In the genomic region with DNA sequence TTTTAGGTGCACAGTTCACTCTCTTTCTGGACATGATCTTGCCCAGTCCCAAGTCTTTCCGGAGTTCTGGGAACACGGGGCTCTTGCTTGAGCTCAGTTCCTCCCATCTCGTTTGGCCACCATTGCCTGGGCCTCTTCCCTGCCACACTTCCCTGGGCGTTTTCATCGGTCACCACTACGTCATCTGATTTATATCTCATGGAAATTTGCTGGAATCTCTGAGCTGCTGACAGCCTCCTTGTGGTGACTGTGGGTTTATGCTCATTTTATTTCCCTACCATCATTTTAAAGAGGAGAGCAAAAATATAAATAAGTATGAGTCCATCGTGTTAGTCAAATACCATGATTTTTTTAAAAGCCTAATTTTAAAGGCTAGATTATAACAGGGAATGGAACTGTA, we compare ENCODE assay signal across 19 cellular contexts.
A peak's percentile ranks its signal among the peaks of the same experiment; 100 is the strongest.
DNase-seq lines count a peak whose midpoint lies in the region; ATAC-seq and TF ChIP-seq lines count a peak whose summit lies in the region.
"Had no signal": no experiment of that assay in that cellular context is flagged by ENCODE, and none has a peak within 500 bp of the region (broad histone marks: within the 10 kb centered on the region; RNA-seq: fewer than 3 reads in every experiment).

No MANE protein-coding gene starts in this region.

- no peak overlapping the region for H3K9ac ChIP-seq in H9 (ENCODE audit: extremely low read depth, insufficient read length, low read length)

- peaks cover 3% of the 10 kb centered on the region in 2 experiments; a peak in 3 of 5 replicates for H3K9me3 Mint-ChIP-seq in H9
- H3K9me3 Mint-ChIP-seq: central memory CD8-positive, alpha-beta T cell; natural killer cell had no signal

- no peak overlapping the region for H2AFZ ChIP-seq in H9 (ENCODE audit: low read length)

- H3K36me3 ChIP-seq in A673 (ENCODE audit: insufficient read depth, low read length, poor library complexity, severe bottlenecking): no peaks in the 10 kb centered on the region

- no peaks in the 10 kb centered on the region for H3K4me1 ChIP-seq in A673 (ENCODE audit: insufficient read depth, low read length, poor library complexity, severe bottlenecking)
- H3K4me1 ChIP-seq in H9 (ENCODE audit: insufficient read depth, low read length): no peaks in the 10 kb centered on the region

- DNase-seq in A673 (ENCODE audit: low spot score): peak; percentile 33
- no peak for DNase-seq in H9
- peak; percentile 29 for DNase-seq in SW480 (ENCODE audit: low spot score)
- DNase-seq in iPS-NIHi11 (ENCODE audit: low spot score): peak; percentile 29
- DNase-seq in NCI-H2196 (lab: John Stamatoyannopoulos, UW; ENCODE audit: unreplicated experiment): no peak
- DNase-seq in LoVo (ENCODE audit: low spot score): no peak
- DNase-seq in SKM-1 treated with dmso at 0.1 percent for 144 hours (lab: John Stamatoyannopoulos, UW; ENCODE audit: unreplicated experiment): no peak
- DNase-seq: activated CD4-positive, alpha-beta T cell treated with anti-CD3 and anti-CD28 coated beads, Interleukin-2, amount 50 U/mL, for 1 hour; activated T-cell treated with anti-CD3 and anti-CD28 coated beads, Interleukin-2, amount 50 U/mL, for 48 hours; AML-193; MV-4-11; natural killer cell; NCI-H2107; retina; T-helper 9 cell had no signal

- peaks cover 0 to 13% (median 3%) of the 10 kb centered on the region in 3 experiments; a peak in 3 of 7 replicates for H3K36me3 Mint-ChIP-seq in H9 (ENCODE audit: insufficient read depth in 1 of 3, low read depth in 3 of 3)
- H3K36me3 Mint-ChIP-seq: natural killer cell had no signal

- no peaks in the 10 kb centered on the region for H3K9me3 ChIP-seq in A673 (ENCODE audit: low read depth, low read length, poor library complexity, severe bottlenecking)
- no peaks in the 10 kb centered on the region for H3K9me3 ChIP-seq in H9 (ENCODE audit: control insufficient read depth, low read depth, low read length)

- H3K27ac ChIP-seq in A673 (ENCODE audit: low read depth, low read length, poor library complexity, severe bottlenecking) (no peak overlapping the region), H9 (ENCODE audit: insufficient read length, low read depth, low read length) (no peak overlapping the region)
- H3K27ac ChIP-seq: RWPE1 had no signal

- H3K27me3 ChIP-seq in A673 (replicated peaks; ENCODE audit: insufficient read depth, low read depth, low read length, poor library complexity): no peaks in the 10 kb centered on the region
- H3K27me3 ChIP-seq in H9 (ENCODE audit: insufficient read depth, low read length): no peaks in the 10 kb centered on the region

- no peak overlapping the region for H3K4me2 ChIP-seq in H9 (ENCODE audit: insufficient read depth, insufficient read length, low read length)

- no peak overlapping the region for H4K5ac ChIP-seq in H9 (ENCODE audit: insufficient read length, low read depth, low read length)

- no peak overlapping the region for H3K18ac ChIP-seq in H9 (ENCODE audit: insufficient read length, low read depth, low read length)

- peaks cover 5 to 8% of the 10 kb centered on the region in 2 experiments for H3K4me1 Mint-ChIP-seq in H9
- H3K4me1 Mint-ChIP-seq: central memory CD8-positive, alpha-beta T cell; natural killer cell had no signal

- H3K4ac ChIP-seq in H9 (ENCODE audit: low read depth, low read length): no peak overlapping the region

- H2BK120ac ChIP-seq in H9 (ENCODE audit: low read depth, low read length, poor library complexity, severe bottlenecking): no peak overlapping the region

- H3K79me1 ChIP-seq in H9 (ENCODE audit: insufficient read depth, low read depth, low read length, poor library complexity, severe bottlenecking): no peaks in the 10 kb centered on the region

- no peaks in the 10 kb centered on the region for H3K23me2 ChIP-seq in H9 (ENCODE audit: insufficient read length, low read depth, low read length, poor library complexity, severe bottlenecking)

- no peaks in the 10 kb centered on the region for H3K79me2 ChIP-seq in H9 (ENCODE audit: insufficient read depth, low read length)

- H2BK5ac ChIP-seq in H9 (ENCODE audit: insufficient read length, low read length): no peak overlapping the region

- ATAC-seq in HG02759 (IDR thresholded peaks at IDR 0.05; ENCODE audit: unreplicated experiment): no peak
- ATAC-seq: natural killer cell had no signal

- CTCF ChIA-PET in A673 (lab: Charles Lee): no interaction called here

- WGBS in H9 (ENCODE audit: extremely low coverage, insufficient read length, low lambda C conversion rate): no CpG with 5 or more reads among the region's 7 CpGs

- no peak overlapping the region for H3K23ac ChIP-seq in H9 (ENCODE audit: insufficient read length, low read depth, low read length)

- no peak overlapping the region for H2BK12ac ChIP-seq in H9 (ENCODE audit: insufficient read length, low read depth, low read length)

- peak; percentile 30; the same call in 1 of the 2 replicates for TF ChIP-seq CTCF in A673 (conservative IDR thresholded peaks at IDR 0.05; ENCODE audit: low read depth, low read length)
- peak; percentile 49; the same call in 2 of the 3 replicates for TF ChIP-seq CTCF in H9 (conservative IDR thresholded peaks at IDR 0.05)

- H3T11ph ChIP-seq in H9 (ENCODE audit: low read length): no peak overlapping the region

- H3K27ac Mint-ChIP-seq in H9: no peak overlapping the region
- H3K27ac Mint-ChIP-seq: natural killer cell had no signal

- POLR2A ChIA-PET in A673 (lab: Charles Lee; ENCODE audit: low non-redundant PET): no interaction called here

- no peak overlapping the region for H3K4me3 ChIP-seq in A673 (ENCODE audit: low read depth, low read length, poor library complexity, severe bottlenecking)
- H3K4me3 ChIP-seq: lung had no signal

- H2AK5ac ChIP-seq in H9 (ENCODE audit: insufficient read length, low read length): no peak overlapping the region

- H3K4me3 Mint-ChIP-seq in H9: no peak overlapping the region
- H3K4me3 Mint-ChIP-seq: central memory CD8-positive, alpha-beta T cell; natural killer cell had no signal

- H2BK20ac ChIP-seq in H9 (ENCODE audit: low read depth, low read length, poor library complexity, severe bottlenecking): no peak overlapping the region

- BruUV-seq in A673 (replicated peaks; lab: Mats Ljungman, UMichigan): no TSS peak

- H3K56ac ChIP-seq in H9 (ENCODE audit: insufficient read length, low read depth, low read length): no peak overlapping the region

- no peaks in the 10 kb centered on the region for H3K27me3 Mint-ChIP-seq in H9 (ENCODE audit: low read depth)

- H4K8ac ChIP-seq in H9 (replicated peaks; ENCODE audit: insufficient read length, low read depth, low read length): no peak overlapping the region

- H2BK15ac ChIP-seq in H9 (ENCODE audit: low read depth, low read length): no peak overlapping the region

- no peak overlapping the region for H4K91ac ChIP-seq in H9 (ENCODE audit: insufficient read length, low read depth, low read length)

- intact Hi-C loops in A673 (cut with micrococcal nuclease; ENCODE audit: unreplicated experiment): no loop called here

- no peak overlapping the region for H3K14ac ChIP-seq in H9 (ENCODE audit: insufficient read depth, low read length)

- H4K20me1 ChIP-seq in H9 (ENCODE audit: control insufficient read depth, insufficient read depth, insufficient read length): no peaks in the 10 kb centered on the region

Comparison
In these comparisons a context has a peak if more than half of its experiments do, and no peak if none do; other contexts are left out.
1. DNase-seq: peak in A673 (single experiment), SW480 (single experiment) and iPS-NIHi11 (single experiment); none in H9 (single experiment), NCI-H2196 (single experiment), LoVo (single experiment) and SKM-1 treated with dmso at 0.1 percent for 144 hours (single experiment).